Comparison of ENCODE assay signal across 5 cellular contexts in the genomic region with DNA sequence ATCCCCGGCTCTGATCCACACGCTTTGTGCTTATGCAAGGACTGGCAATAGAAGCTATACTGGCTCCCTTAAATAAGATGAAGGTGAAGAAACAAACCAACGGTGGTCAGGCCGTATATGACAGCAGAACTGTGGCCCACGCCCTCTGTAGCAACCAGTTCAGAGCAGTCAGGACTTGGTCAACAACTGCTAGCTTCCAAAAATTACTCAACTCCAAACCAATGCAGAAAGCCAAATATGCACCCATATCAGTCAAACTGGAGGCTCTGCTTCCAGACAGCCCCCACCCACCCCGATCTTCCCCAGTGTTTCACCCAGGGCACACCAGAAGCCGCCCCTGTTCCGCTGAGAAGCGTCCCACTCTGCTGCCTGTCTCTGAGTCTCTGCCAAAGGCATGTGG.
"Had no signal": no experiment of that assay in that cellular context is flagged by ENCODE, and none has a peak within 500 bp of the region (broad histone marks: within the 10 kb centered on the region; RNA-seq: fewer than 3 reads in every experiment).

No MANE protein-coding gene starts in this region.

- ATAC-seq: GM23338, K562 had no signal

- H3K4me3 ChIP-seq: GM23338, K562 had no signal

- DNase-seq: H9, HCEC 1CT, IMR-90 had no signal
